Comparison of ENCODE assay signal across 32 cellular contexts in genomic region chr4:58940167-58940566, GRCh38.
DNase-seq lines count a peak whose midpoint lies in the region; ATAC-seq, FAIRE-seq and TF ChIP-seq lines count a peak whose summit lies in the region.
"Had no signal": no experiment of that assay in that cellular context is flagged by ENCODE, and none has a peak within 500 bp of the region (broad histone marks: within the 10 kb centered on the region; RNA-seq: fewer than 3 reads in every experiment).

No MANE protein-coding gene starts in this region.

- H3K4me2 ChIP-seq in A549: peak overlapping the region; percentile 77
- no peak overlapping the region for H3K4me2 ChIP-seq in GM23338
- 0 out of 2 replicates have a peak overlapping the region, but pooled peaks have one; percentile 33 for H3K4me2 ChIP-seq in GM12878 (ENCODE audit: control insufficient read depth, insufficient read depth)

- no peaks in the 10 kb centered on the region for H3K27me3 Mint-ChIP-seq in GM23338 (ENCODE audit: insufficient read depth, low read depth, poor library complexity)
- no peaks in the 10 kb centered on the region for H3K27me3 Mint-ChIP-seq in activated CD4-positive, alpha-beta T cell treated with anti-CD3 and anti-CD28 coated beads for 36 hours
- H3K27me3 Mint-ChIP-seq: CD8-positive, alpha-beta memory T cell; T-helper 17 cell had no signal

- CTCF ChIA-PET in A549 (lab: Yijun Ruan, JAX): no interaction called here
- CTCF ChIA-PET in GM12878 (lab: Yijun Ruan, JAX): interaction anchor here (1.2 kb wide), 1 partner anchor 10 kb away, joined by 3 read pairs; no protein-coding TSS in a partner anchor
- CTCF ChIA-PET in activated CD4-positive, alpha-beta T cell treated with anti-CD3 and anti-CD28 coated beads for 36 hours (lab: Charles Lee): no interaction called here

- DNase-seq in A549 (ENCODE audit: low read depth in 1 of 2, low spot score in 1 of 2) (no peak), GM23338 (ENCODE audit: low spot score) (no peak), NCI-H460 (ENCODE audit: extremely low read depth, low read depth) (peak; percentile 12), GM12878 (ENCODE audit: low read depth, low spot score) (no peak), Peyer's patch (no peak), suprapubic skin (ENCODE audit: low spot score in 2 of 2) (no peak)
- DNase-seq in activated CD4-positive, alpha-beta T cell treated with anti-CD3 and anti-CD28 coated beads for 36 hours: no peak
- DNase-seq: activated CD4-positive, alpha-beta T cell treated with anti-CD3 and anti-CD28 coated beads, Interleukin-2, amount 50 U/mL, for 48 hours; activated gamma-delta T cell treated with Interleukin-2 at 50 U/mL for 16 hours; activated T-cell treated with anti-CD3 and anti-CD28 coated beads, Interleukin-2, amount 50 U/mL, for 48 hours; BE2C; caudate nucleus; CD8-positive, alpha-beta memory T cell; DMS53; erythroblast; GDM1; heart left ventricle; islet precursor cell; left lung; mesendoderm; NCI-H146; NCI-H2107; NCI-H345; NCI-H774; T-helper 17 cell; upper lobe of left lung had no signal

- H3K36me3 ChIP-seq in GM23338 (ENCODE audit: insufficient read depth) (no peaks in the 10 kb centered on the region), GM12878 (ENCODE audit: control insufficient read depth in 2 of 2, insufficient read depth in 2 of 2, low read length in 1 of 2) (no peaks in the 10 kb centered on the region), Peyer's patch (no peaks in the 10 kb centered on the region), suprapubic skin (no peaks in the 10 kb centered on the region)
- H3K36me3 ChIP-seq: BE2C, heart left ventricle, left lung, upper lobe of left lung had no signal

- peak overlapping the region; percentile 10; the same call in 1 of the 2 replicates for H3K27ac Mint-ChIP-seq in GM23338
- no peak overlapping the region for H3K27ac Mint-ChIP-seq in activated CD4-positive, alpha-beta T cell treated with anti-CD3 and anti-CD28 coated beads for 36 hours
- H3K27ac Mint-ChIP-seq: CD8-positive, alpha-beta memory T cell; stimulated activated effector memory CD8-positive, alpha-beta T cell treated with anti-CD3 and anti-CD28 coated beads, Interleukin-12 subunit alpha, Interleukin-12 subunit beta, amount 100 ng/mL, for 72 hours; T-helper 17 cell had no signal

- H4K20me1 ChIP-seq in GM23338 (replicated peaks; ENCODE audit: insufficient read depth) (no peaks in the 10 kb centered on the region), GM12878 (ENCODE audit: control insufficient read depth, insufficient read depth) (no peaks in the 10 kb centered on the region)

- H3K79me2 ChIP-seq in GM23338 (replicated peaks; ENCODE audit: insufficient read depth) (no peaks in the 10 kb centered on the region), GM12878 (ENCODE audit: control insufficient read depth, insufficient read depth, low read length) (no peaks in the 10 kb centered on the region)

- TF ChIP-seq RAD21 in A549 (conservative IDR thresholded peaks at IDR 0.05 in 1 of 2, IDR thresholded peaks at IDR 0.05 in 1 of 2) (no peak), GM12878 (IDR thresholded peaks at IDR 0.05; ENCODE audit: insufficient read depth, low read depth, low read length) (no peak)

- peak overlapping the region; percentile 10 to 79 for H3K27ac ChIP-seq in A549
- H3K27ac ChIP-seq in GM23338 (ENCODE audit: low read depth): no peak overlapping the region
- H3K27ac ChIP-seq in GM12878 (ENCODE audit: control insufficient read depth, insufficient read depth): no peak overlapping the region
- no peak overlapping the region for H3K27ac ChIP-seq in Peyer's patch
- H3K27ac ChIP-seq in suprapubic skin: no peak overlapping the region
- H3K27ac ChIP-seq: coronary artery, heart left ventricle, left lung, upper lobe of left lung had no signal

- no peaks in the 10 kb centered on the region for H3K9me3 Mint-ChIP-seq in GM23338
- H3K9me3 Mint-ChIP-seq in activated CD4-positive, alpha-beta T cell treated with anti-CD3 and anti-CD28 coated beads for 36 hours (ENCODE audit: low read depth): peaks cover 5% of the 10 kb centered on the region

- in situ Hi-C loops in GM12878 (cut with MboI): no loop called here

- FAIRE-seq in A549 (lab: Jason Lieb, UNC) (no peak), GM12878 (lab: Jason Lieb, UNC) (no peak)
- FAIRE-seq: TTC549 had no signal

- 4% methylated on average over 3 of the region's 3 CpGs for WGBS in A549 (ENCODE audit: missing lambda C conversion rate)
- WGBS in GM12878 (ENCODE audit: insufficient coverage, insufficient replicate concordance, low lambda C conversion rate, missing lambda C conversion rate): 13% methylated on average over 3 of the region's 3 CpGs
- 61% methylated on average over 3 of the region's 3 CpGs for WGBS in suprapubic skin

- no peak for TF ChIP-seq EP300 in A549 (IDR thresholded peaks at IDR 0.05)
- TF ChIP-seq EP300 in GM12878 (IDR thresholded peaks at IDR 0.05; ENCODE audit: borderline replicate concordance in 1 of 2, control insufficient read depth in 1 of 2, low read depth in 2 of 2, low read length in 2 of 2): no peak
- no peak for TF ChIP-seq EP300 in suprapubic skin (IDR thresholded peaks at IDR 0.05)

- H3K4me1 ChIP-seq in A549 (no peaks in the 10 kb centered on the region), GM23338 (ENCODE audit: insufficient read depth) (peaks cover 5% of the 10 kb centered on the region; the same call in 1 of the 2 replicates), GM12878 (ENCODE audit: control insufficient read depth, insufficient read depth, low read length) (no peaks in the 10 kb centered on the region), Peyer's patch (no peaks in the 10 kb centered on the region), suprapubic skin (no peaks in the 10 kb centered on the region)
- H3K4me1 ChIP-seq: BE2C, heart left ventricle, left lung, upper lobe of left lung had no signal

- no peak for TF ChIP-seq POLR2A in A549 (IDR thresholded peaks at IDR 0.05; ENCODE audit: low read length)
- no peak for TF ChIP-seq POLR2A in GM12878 (IDR thresholded peaks at IDR 0.05; ENCODE audit: low read depth, low read length)
- no peak for TF ChIP-seq POLR2A in Peyer's patch (IDR thresholded peaks at IDR 0.05)
- no peak for TF ChIP-seq POLR2A in suprapubic skin (IDR thresholded peaks at IDR 0.05)

- no peak overlapping the region for H2AFZ ChIP-seq in GM23338
- H2AFZ ChIP-seq in GM12878 (ENCODE audit: control insufficient read depth, low read depth, low read length): peak overlapping the region; percentile 47; the same call in 1 of the 2 replicates

- H3K4me3 ChIP-seq in A549: peak overlapping the region; percentile 39
- no peak overlapping the region for H3K4me3 ChIP-seq in GM23338
- H3K4me3 ChIP-seq in GM12878: no peak overlapping the region
- H3K4me3 ChIP-seq in Peyer's patch: peak overlapping the region in 1 of 4 donors; percentile 5
- no peak overlapping the region for H3K4me3 ChIP-seq in suprapubic skin
- H3K4me3 ChIP-seq: coronary artery, heart left ventricle, left lung, upper lobe of left lung had no signal

- RAD21 ChIA-PET in GM12878 (lab: Charles Lee; ENCODE audit: unreplicated experiment): no interaction called here

- ATAC-seq in A549: peak; percentile 49 to 54; a peak in 2 of 6 replicates
- no peak for ATAC-seq in GM23338
- ATAC-seq in GM12878: peak; percentile 87
- ATAC-seq in GM18511 (IDR thresholded peaks at IDR 0.05; ENCODE audit: unreplicated experiment): no peak
- no peak for ATAC-seq in activated CD4-positive, alpha-beta T cell treated with anti-CD3 and anti-CD28 coated beads for 36 hours
- ATAC-seq: activated CD4-positive, CD25-positive, alpha-beta regulatory T cell treated with anti-CD3 and anti-CD28 coated beads, Interleukin-2, amount 50 U/mL, for 24 hours; heart left ventricle; left lung; SK-N-SH treated with all-trans-retinoic acid at 6 μM for 48 hours; stimulated activated effector memory CD8-positive, alpha-beta T cell treated with anti-CD3 and anti-CD28 coated beads, Interleukin-12 subunit alpha, Interleukin-12 subunit beta, amount 100 ng/mL, for 72 hours; T-helper 17 cell had no signal

- no peaks in the 10 kb centered on the region for H3F3A ChIP-seq in GM23338 (replicated peaks; ENCODE audit: low read depth)

- H3K27me3 ChIP-seq in GM23338 (ENCODE audit: insufficient read depth) (no peaks in the 10 kb centered on the region), GM12878 (replicated peaks in 1 of 2; ENCODE audit: control insufficient read depth in 2 of 2, insufficient read depth in 2 of 2, low read length in 1 of 2) (no peaks in the 10 kb centered on the region), Peyer's patch (no peaks in the 10 kb centered on the region), suprapubic skin (no peaks in the 10 kb centered on the region)
- H3K27me3 ChIP-seq: BE2C, heart left ventricle, left lung, upper lobe of left lung had no signal

- no peak overlapping the region for H3K4me3 Mint-ChIP-seq in GM23338
- no peak overlapping the region for H3K4me3 Mint-ChIP-seq in activated CD4-positive, alpha-beta T cell treated with anti-CD3 and anti-CD28 coated beads for 36 hours
- H3K4me3 Mint-ChIP-seq: CD8-positive, alpha-beta memory T cell; stimulated activated effector memory CD8-positive, alpha-beta T cell treated with anti-CD3 and anti-CD28 coated beads, Interleukin-12 subunit alpha, Interleukin-12 subunit beta, amount 100 ng/mL, for 72 hours; T-helper 17 cell had no signal

- no peaks in the 10 kb centered on the region for H3K36me3 Mint-ChIP-seq in GM23338 (ENCODE audit: low read depth)
- no peaks in the 10 kb centered on the region for H3K36me3 Mint-ChIP-seq in activated CD4-positive, alpha-beta T cell treated with anti-CD3 and anti-CD28 coated beads for 36 hours (ENCODE audit: low read depth)
- H3K36me3 Mint-ChIP-seq: CD8-positive, alpha-beta memory T cell; stimulated activated effector memory CD8-positive, alpha-beta T cell treated with anti-CD3 and anti-CD28 coated beads, Interleukin-12 subunit alpha, Interleukin-12 subunit beta, amount 100 ng/mL, for 72 hours had no signal

- SMC1A ChIA-PET in GM12878 (lab: Charles Lee; ENCODE audit: uncharacterized antibody, unreplicated experiment): interaction anchor here (1.7 kb wide), 1 partner anchor 19 kb away, joined by 3 read pairs; no protein-coding TSS in a partner anchor

- TF ChIP-seq CTCF in A549 (IDR thresholded peaks at IDR 0.05): no peak
- no peak for TF ChIP-seq CTCF in GM23338 (conservative IDR thresholded peaks at IDR 0.05; ENCODE audit: low read depth in 2 of 2)
- no peak for TF ChIP-seq CTCF in GM12878 (IDR thresholded peaks at IDR 0.05 in 2 of 3, conservative IDR thresholded peaks at IDR 0.05 in 1 of 3; ENCODE audit: control insufficient read depth in 2 of 3, extremely low read depth in 1 of 3, insufficient read depth in 1 of 3, low read depth in 3 of 3, low read length in 3 of 3)
- TF ChIP-seq CTCF in Peyer's patch (IDR thresholded peaks at IDR 0.05): no peak
- no peak for TF ChIP-seq CTCF in suprapubic skin (IDR thresholded peaks at IDR 0.05)

- POLR2A ChIA-PET in A549 (lab: Yijun Ruan, JAX) (no interaction called here), GM12878 (lab: Charles Lee) (no interaction called here)
- POLR2A ChIA-PET in activated CD4-positive, alpha-beta T cell treated with anti-CD3 and anti-CD28 coated beads for 36 hours (lab: Charles Lee): no interaction called here

- no peaks in the 10 kb centered on the region for H3K9me2 ChIP-seq in GM23338 (ENCODE audit: insufficient read depth)

- H3K9me3 ChIP-seq in A549: 0 out of 3 replicates have a peak, but pooled peaks cover 2% of the 10 kb centered on the region
- no peaks in the 10 kb centered on the region for H3K9me3 ChIP-seq in GM12878 (replicated peaks; ENCODE audit: control insufficient read depth, insufficient read depth, low read length)
- H3K9me3 ChIP-seq in Peyer's patch: no peaks in the 10 kb centered on the region
- no peaks in the 10 kb centered on the region for H3K9me3 ChIP-seq in suprapubic skin
- H3K9me3 ChIP-seq: BE2C, heart left ventricle, left lung, upper lobe of left lung had no signal

- H3K4me1 Mint-ChIP-seq in GM23338: peaks cover 9% of the 10 kb centered on the region; the same call in 2 of the 3 replicates
- H3K4me1 Mint-ChIP-seq in activated CD4-positive, alpha-beta T cell treated with anti-CD3 and anti-CD28 coated beads for 36 hours: no peaks in the 10 kb centered on the region
- H3K4me1 Mint-ChIP-seq: CD8-positive, alpha-beta memory T cell; stimulated activated effector memory CD8-positive, alpha-beta T cell treated with anti-CD3 and anti-CD28 coated beads, Interleukin-12 subunit alpha, Interleukin-12 subunit beta, amount 100 ng/mL, for 72 hours; T-helper 17 cell had no signal

- intact Hi-C loops in GM12878 (cut with micrococcal nuclease; ENCODE audit: unreplicated experiment): no loop called here
- intact Hi-C loops in activated CD4-positive, alpha-beta T cell treated with anti-CD3 and anti-CD28 coated beads for 36 hours (cut with DNase I, micrococcal nuclease): no loop called here

- BruUV-seq in GM12878 (replicated peaks; lab: Mats Ljungman, UMichigan): no TSS peak

- H3K9ac ChIP-seq in GM12878 (ENCODE audit: control insufficient read depth, insufficient read depth, low read length): no peak overlapping the region

Comparison
In these comparisons a context has a peak if more than half of its experiments do, and no peak if none do; other contexts are left out.
1. ATAC-seq: peak in A549 (2 of 2) and GM12878 (single experiment); none in GM23338 (single experiment), GM18511 (single experiment) and activated CD4-positive, alpha-beta T cell treated with anti-CD3 and anti-CD28 coated beads for 36 hours (single experiment).
2. H3K27ac ChIP-seq: peak in A549 (2 of 2); none in GM23338 (single experiment), GM12878 (single experiment), Peyer's patch (0 of 4) and suprapubic skin (single experiment).